In genomic region chrX:1539146-1539545, GRCh38 we compare ENCODE assay signal across 13 cellular contexts. TPM values are rescaled to one million over a fixed set of nuclear protein-coding genes. Genes with fewer than 3 reads are reported as not detected.
A peak's percentile ranks its signal among the peaks of the same experiment; 100 is the strongest.
DNase-seq lines count a peak whose midpoint lies in the region; ATAC-seq lines count a peak whose summit lies in the region.
"Not testable (repeated sequence)": the region's sequence is repeated elsewhere in the genome, so short reads cannot be mapped to it uniquely, and the experiment has no call there.
"Had no signal": no experiment of that assay in that cellular context is flagged by ENCODE, and none has a peak within 500 bp of the region (broad histone marks: within the 10 kb centered on the region; RNA-seq: fewer than 3 reads in every experiment).

No MANE protein-coding gene starts in this region.

- POLR2A ChIA-PET in CD8-positive, alpha-beta memory T cell (lab: Charles Lee); activated CD4-positive, alpha-beta memory T cell treated with anti-CD3 and anti-CD28 coated beads, Interleukin-2, amount 10 ng/mL, durations not matched to agents 7 days and 5 days (lab: Charles Lee); activated naive CD8-positive, alpha-beta T cell treated with anti-CD3 and anti-CD28 coated beads, Interleukin-2, amount 10 ng/mL, durations not matched to agents 7 days and 5 days (lab: Charles Lee): not testable (repeated sequence)

- not testable (repeated sequence) for H3K27me3 ChIP-seq in BLaER1 treated with 17β-estradiol and CSF1 and Interleukin-3, amounts not matched to agents 10 nM and 100 nM; CD8-positive, alpha-beta memory T cell (ENCODE audit: insufficient read depth, low read length, poor library complexity, severe bottlenecking)

- peaks cover 0 to 28% (median 0%) of the 10 kb centered on the region in 3 donors for H3K36me3 Mint-ChIP-seq in CD8-positive, alpha-beta memory T cell
- not testable (repeated sequence) for H3K36me3 Mint-ChIP-seq in T-helper 17 cell (ENCODE audit: low read depth); activated T-cell treated with anti-CD3 and anti-CD28 coated beads, Interleukin-2, amount 50 U/mL, for 24 hours (ENCODE audit: low read depth); activated naive CD8-positive, alpha-beta T cell treated with anti-CD3 and anti-CD28 coated beads, Interleukin-2, amount 10 ng/mL, durations not matched to agents 7 days and 5 days; stimulated activated naive CD8-positive, alpha-beta T cell treated with anti-CD3 and anti-CD28 coated beads, Interleukin-15, Interleukin-2, amounts not matched to agents 100 ng/mL and 50 ng/mL, for 24 hours (ENCODE audit: low read depth)
- peaks cover 27% of the 10 kb centered on the region for H3K36me3 Mint-ChIP-seq in activated CD4-positive, alpha-beta memory T cell treated with anti-CD3 and anti-CD28 coated beads, Interleukin-2, amount 10 ng/mL, durations not matched to agents 7 days and 5 days (ENCODE audit: low read depth)

- H3K4me3 ChIP-seq in BLaER1 treated with 17β-estradiol and CSF1 and Interleukin-3, amounts not matched to agents 10 nM and 100 nM; CD8-positive, alpha-beta memory T cell (ENCODE audit: low read length): not testable (repeated sequence)

- not testable (repeated sequence) for H3K27me3 Mint-ChIP-seq in CD8-positive, alpha-beta memory T cell; T-helper 17 cell; activated CD4-positive, alpha-beta memory T cell treated with anti-CD3 and anti-CD28 coated beads, Interleukin-2, amount 10 ng/mL, durations not matched to agents 7 days and 5 days; activated T-cell treated with anti-CD3 and anti-CD28 coated beads, Interleukin-2, amount 50 U/mL, for 24 hours; activated naive CD8-positive, alpha-beta T cell treated with anti-CD3 and anti-CD28 coated beads, Interleukin-2, amount 10 ng/mL, durations not matched to agents 7 days and 5 days; stimulated activated naive CD8-positive, alpha-beta T cell treated with anti-CD3 and anti-CD28 coated beads, Interleukin-15, Interleukin-2, amounts not matched to agents 100 ng/mL and 50 ng/mL, for 24 hours

- H3K4me1 ChIP-seq in BLaER1 treated with 17β-estradiol and CSF1 and Interleukin-3, amounts not matched to agents 10 nM and 100 nM: peaks cover 16 to 53% (median 48%) of the 10 kb centered on the region in 10 experiments; a peak in 18 of 20 replicates
- H3K4me1 ChIP-seq in CD8-positive, alpha-beta memory T cell (ENCODE audit: insufficient read depth, low read length): peaks cover 12% of the 10 kb centered on the region

- not testable (repeated sequence) for H3K36me3 ChIP-seq in BLaER1 treated with 17β-estradiol and CSF1 and Interleukin-3, amounts not matched to agents 10 nM and 100 nM; CD8-positive, alpha-beta memory T cell (ENCODE audit: insufficient read depth, low read length)

- peak overlapping the region in 3 of 11 experiments; percentile 90 to 99 (median 96); a peak in 4 of 22 replicates for H3K9ac ChIP-seq in BLaER1 treated with 17β-estradiol and CSF1 and Interleukin-3, amounts not matched to agents 10 nM and 100 nM

- CTCF ChIA-PET in CD8-positive, alpha-beta memory T cell (lab: Charles Lee); activated CD4-positive, alpha-beta memory T cell treated with anti-CD3 and anti-CD28 coated beads, Interleukin-2, amount 10 ng/mL, durations not matched to agents 7 days and 5 days (lab: Charles Lee): not testable (repeated sequence)

- H3K27ac Mint-ChIP-seq in CD8-positive, alpha-beta memory T cell: peak overlapping the region in 7 of 8 donors; percentile 68 to 100 (median 76)
- peak overlapping the region; percentile 99 for H3K27ac Mint-ChIP-seq in T-helper 17 cell
- peak overlapping the region; percentile 70 for H3K27ac Mint-ChIP-seq in activated CD4-positive, alpha-beta memory T cell treated with anti-CD3 and anti-CD28 coated beads, Interleukin-2, amount 10 ng/mL, durations not matched to agents 7 days and 5 days
- peak overlapping the region; percentile 53 for H3K27ac Mint-ChIP-seq in activated T-cell treated with anti-CD3 and anti-CD28 coated beads, Interleukin-2, amount 50 U/mL, for 24 hours
- H3K27ac Mint-ChIP-seq in activated naive CD8-positive, alpha-beta T cell treated with anti-CD3 and anti-CD28 coated beads, Interleukin-2, amount 10 ng/mL, durations not matched to agents 7 days and 5 days: peak overlapping the region; percentile 42
- peak overlapping the region; percentile 45 for H3K27ac Mint-ChIP-seq in stimulated activated naive CD8-positive, alpha-beta T cell treated with anti-CD3 and anti-CD28 coated beads, Interleukin-15, Interleukin-2, amounts not matched to agents 100 ng/mL and 50 ng/mL, for 24 hours

- ATAC-seq in T-helper 17 cell; activated naive CD8-positive, alpha-beta T cell treated with anti-CD3 and anti-CD28 coated beads, Interleukin-2, amount 10 ng/mL, durations not matched to agents 7 days and 5 days (ENCODE audit: low read depth): not testable (repeated sequence)

- not testable (repeated sequence) for DNase-seq in CD8-positive, alpha-beta memory T cell; T-helper 17 cell; activated CD4-positive, alpha-beta memory T cell treated with anti-CD3 and anti-CD28 coated beads, Interleukin-2, amount 10 ng/mL, durations not matched to agents 7 days and 5 days
- peak; percentile 15 for DNase-seq in activated T-cell treated with anti-CD3 and anti-CD28 coated beads, Interleukin-2, amount 50 U/mL, for 24 hours
- DNase-seq in activated naive CD8-positive, alpha-beta T cell treated with anti-CD3 and anti-CD28 coated beads, Interleukin-2, amount 10 ng/mL, durations not matched to agents 7 days and 5 days: peak; percentile 7
- peak; percentile 14 for DNase-seq in mesenteric fat pad (ENCODE audit: low spot score)

- peaks cover 9 to 12% (median 12%) of the 10 kb centered on the region in 3 donors for H3K4me1 Mint-ChIP-seq in CD8-positive, alpha-beta memory T cell
- peaks cover 13% of the 10 kb centered on the region for H3K4me1 Mint-ChIP-seq in T-helper 17 cell
- peaks cover 17% of the 10 kb centered on the region for H3K4me1 Mint-ChIP-seq in activated CD4-positive, alpha-beta memory T cell treated with anti-CD3 and anti-CD28 coated beads, Interleukin-2, amount 10 ng/mL, durations not matched to agents 7 days and 5 days
- H3K4me1 Mint-ChIP-seq in activated T-cell treated with anti-CD3 and anti-CD28 coated beads, Interleukin-2, amount 50 U/mL, for 24 hours (ENCODE audit: low read depth): peaks cover 33% of the 10 kb centered on the region
- H3K4me1 Mint-ChIP-seq in activated naive CD8-positive, alpha-beta T cell treated with anti-CD3 and anti-CD28 coated beads, Interleukin-2, amount 10 ng/mL, durations not matched to agents 7 days and 5 days: not testable (repeated sequence)
- H3K4me1 Mint-ChIP-seq in stimulated activated naive CD8-positive, alpha-beta T cell treated with anti-CD3 and anti-CD28 coated beads, Interleukin-15, Interleukin-2, amounts not matched to agents 100 ng/mL and 50 ng/mL, for 24 hours (ENCODE audit: low read depth): peaks cover 31% of the 10 kb centered on the region

- not testable (repeated sequence) for H3K9me3 Mint-ChIP-seq in CD8-positive, alpha-beta memory T cell; activated CD4-positive, alpha-beta memory T cell treated with anti-CD3 and anti-CD28 coated beads, Interleukin-2, amount 10 ng/mL, durations not matched to agents 7 days and 5 days; activated T-cell treated with anti-CD3 and anti-CD28 coated beads, Interleukin-2, amount 50 U/mL, for 24 hours; activated naive CD8-positive, alpha-beta T cell treated with anti-CD3 and anti-CD28 coated beads, Interleukin-2, amount 10 ng/mL, durations not matched to agents 7 days and 5 days; stimulated activated naive CD8-positive, alpha-beta T cell treated with anti-CD3 and anti-CD28 coated beads, Interleukin-15, Interleukin-2, amounts not matched to agents 100 ng/mL and 50 ng/mL, for 24 hours

- H3K27ac ChIP-seq in BLaER1 treated with 17β-estradiol and CSF1 and Interleukin-3, amounts not matched to agents 10 nM and 100 nM: peak overlapping the region in 9 of 11 experiments; percentile 93 to 99 (median 97); a peak in 13 of 22 replicates
- not testable (repeated sequence) for H3K27ac ChIP-seq in CD8-positive, alpha-beta memory T cell (ENCODE audit: low read depth, low read length)

- peaks cover 0 to 17% (median 13%) of the 10 kb centered on the region in 11 experiments; a peak in 15 of 22 replicates for H4K20me1 ChIP-seq in BLaER1 treated with 17β-estradiol and CSF1 and Interleukin-3, amounts not matched to agents 10 nM and 100 nM

- peak overlapping the region in 8 of 11 experiments; percentile 82 to 99 (median 95); a peak in 11 of 22 replicates for H3K4me2 ChIP-seq in BLaER1 treated with 17β-estradiol and CSF1 and Interleukin-3, amounts not matched to agents 10 nM and 100 nM

- H3K4me3 Mint-ChIP-seq in CD8-positive, alpha-beta memory T cell: peak overlapping the region in 3 of 7 donors; percentile 8 to 54 (median 28)
- not testable (repeated sequence) for H3K4me3 Mint-ChIP-seq in T-helper 17 cell; activated T-cell treated with anti-CD3 and anti-CD28 coated beads, Interleukin-2, amount 50 U/mL, for 24 hours; activated naive CD8-positive, alpha-beta T cell treated with anti-CD3 and anti-CD28 coated beads, Interleukin-2, amount 10 ng/mL, durations not matched to agents 7 days and 5 days; stimulated activated naive CD8-positive, alpha-beta T cell treated with anti-CD3 and anti-CD28 coated beads, Interleukin-15, Interleukin-2, amounts not matched to agents 100 ng/mL and 50 ng/mL, for 24 hours
- peak overlapping the region; percentile 30 for H3K4me3 Mint-ChIP-seq in activated CD4-positive, alpha-beta memory T cell treated with anti-CD3 and anti-CD28 coated beads, Interleukin-2, amount 10 ng/mL, durations not matched to agents 7 days and 5 days

- not testable (repeated sequence) for H3K9me3 ChIP-seq in BLaER1 treated with 17β-estradiol and CSF1 and Interleukin-3, amounts not matched to agents 10 nM and 100 nM (replicated peaks in 1 of 11); CD8-positive, alpha-beta memory T cell (ENCODE audit: low read length); T-helper 17 cell (ENCODE audit: control insufficient read depth, low read length, poor library complexity, severe bottlenecking)

RNA-seq across cellular contexts. Expression of gene P2RY8, which starts 2.2 kb away (rescaled TPM):
- 10 to 100 TPM; 47.1 to 50.1 TPM for total RNA-seq in CD8-positive, alpha-beta memory T cell
- polyA plus RNA-seq in CD8-positive, alpha-beta memory T cell: 302 TPM
- 100 to 1,000 TPM; 131 to 141 TPM for total RNA-seq in T-helper 17 cell
- total RNA-seq in activated CD4-positive, alpha-beta memory T cell treated with anti-CD3 and anti-CD28 coated beads, Interleukin-2, amount 10 ng/mL, durations not matched to agents 7 days and 5 days: 100 to 1,000 TPM; 177 to 180 TPM
- 10 to 100 TPM; 87.6 to 92.4 TPM for total RNA-seq in activated naive CD8-positive, alpha-beta T cell treated with anti-CD3 and anti-CD28 coated beads, Interleukin-2, amount 10 ng/mL, durations not matched to agents 7 days and 5 days
- total RNA-seq in mesenteric fat pad: 2.5 TPM
- total RNA-seq: A172, IMR-90, NCI-H460, PC-9, RPMI7951 had no signal
- polyA plus RNA-seq: IMR-90 had no signal

RNA-seq across cellular contexts. Expression of gene AKAP17A, which starts 52.3 kb away (rescaled TPM):
- total RNA-seq in CD8-positive, alpha-beta memory T cell: 10 to 100 TPM; 73.0 to 74.5 TPM
- polyA plus RNA-seq in CD8-positive, alpha-beta memory T cell: 52.1 TPM
- total RNA-seq in T-helper 17 cell (100 to 1,000 TPM in 1 of 2 donors, 10 to 100 TPM in 1; 98.7 to 102 TPM), mesenteric fat pad (31.4 TPM)
- total RNA-seq in activated CD4-positive, alpha-beta memory T cell treated with anti-CD3 and anti-CD28 coated beads, Interleukin-2, amount 10 ng/mL, durations not matched to agents 7 days and 5 days: 10 to 100 TPM; 88.5 to 89.5 TPM
- total RNA-seq in activated naive CD8-positive, alpha-beta T cell treated with anti-CD3 and anti-CD28 coated beads, Interleukin-2, amount 10 ng/mL, durations not matched to agents 7 days and 5 days: 10 to 100 TPM; 87.8 to 88.1 TPM

Comparison
In these comparisons a context has a peak if more than half of its experiments do, and no peak if none do; other contexts are left out.
1. H3K27ac Mint-ChIP-seq: peak in every context shown above with its lines; median percentile 99 in T-helper 17 cell; 76 in CD8-positive, alpha-beta memory T cell; 70 in activated CD4-positive, alpha-beta memory T cell treated with anti-CD3 and anti-CD28 coated beads, Interleukin-2, amount 10 ng/mL, durations not matched to agents 7 days and 5 days; 53 in activated T-cell treated with anti-CD3 and anti-CD28 coated beads, Interleukin-2, amount 50 U/mL, for 24 hours; 45 in stimulated activated naive CD8-positive, alpha-beta T cell treated with anti-CD3 and anti-CD28 coated beads, Interleukin-15, Interleukin-2, amounts not matched to agents 100 ng/mL and 50 ng/mL, for 24 hours; 42 in activated naive CD8-positive, alpha-beta T cell treated with anti-CD3 and anti-CD28 coated beads, Interleukin-2, amount 10 ng/mL, durations not matched to agents 7 days and 5 days.
2. RNA of gene P2RY8, which starts 2.2 kb away (total RNA-seq): 177 to 180 TPM in activated CD4-positive, alpha-beta memory T cell treated with anti-CD3 and anti-CD28 coated beads, Interleukin-2, amount 10 ng/mL, durations not matched to agents 7 days and 5 days, 131 to 141 TPM in T-helper 17 cell, 87.6 to 92.4 TPM in activated naive CD8-positive, alpha-beta T cell treated with anti-CD3 and anti-CD28 coated beads, Interleukin-2, amount 10 ng/mL, durations not matched to agents 7 days and 5 days and 47.1 to 50.1 TPM in CD8-positive, alpha-beta memory T cell; 2.5 TPM in mesenteric fat pad (single experiment); every median in the first group is over 10 times any median in the second.